Comparison of ENCODE assay signal across 10 cellular contexts in the genomic region with DNA sequence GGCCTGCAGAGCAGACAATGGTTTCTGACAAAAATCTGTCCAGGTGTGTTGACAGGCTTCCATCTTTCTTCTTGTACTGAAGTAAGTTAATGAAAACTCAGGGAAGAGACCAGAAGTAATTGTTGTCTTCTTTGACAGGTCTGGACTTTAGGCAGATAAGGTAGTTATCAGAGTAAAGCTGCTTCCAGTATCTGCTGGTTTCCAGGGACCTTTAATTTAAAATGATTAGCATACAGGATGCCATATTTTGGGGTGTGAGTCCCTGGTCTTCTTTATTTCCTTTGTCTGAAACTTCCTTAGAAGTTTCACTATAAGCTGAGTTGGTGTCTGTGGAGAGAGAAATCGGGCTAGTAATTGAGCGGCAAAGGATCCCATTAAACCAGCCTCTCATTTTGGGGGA. TPM values are rescaled to one million over a fixed set of nuclear protein-coding genes. Genes with fewer than 3 reads are reported as not detected.
DNase-seq lines count a peak whose midpoint lies in the region; ATAC-seq, FAIRE-seq and TF ChIP-seq lines count a peak whose summit lies in the region.
"Had no signal": no experiment of that assay in that cellular context is flagged by ENCODE, and none has a peak within 500 bp of the region (broad histone marks: within the 10 kb centered on the region; RNA-seq: fewer than 3 reads in every experiment).

No MANE protein-coding gene starts in this region.

- DNase-seq in activated T-cell treated with anti-CD3 and anti-CD28 coated beads, Interleukin-2, amount 50 U/mL, for 24 hours: no peak
- DNase-seq in activated T-cell treated with anti-CD3 and anti-CD28 coated beads for 4 hours: no peak
- DNase-seq in activated CD4-positive, alpha-beta memory T cell treated with anti-CD3 and anti-CD28 coated beads for 36 hours: no peak
- no peak for DNase-seq in right cardiac atrium
- no peak for DNase-seq in LoVo (ENCODE audit: low spot score)
- DNase-seq in AG08395 (ENCODE audit: low spot score): no peak
- no peak for DNase-seq in D721Med (ENCODE audit: insufficient read length, low spot score)
- DNase-seq: NCI-H2081 had no signal

- H3K4me3 Mint-ChIP-seq in activated T-cell treated with anti-CD3 and anti-CD28 coated beads, Interleukin-2, amount 50 U/mL, for 24 hours: peak overlapping the region; percentile 94
- H3K4me3 Mint-ChIP-seq in activated CD4-positive, alpha-beta memory T cell treated with anti-CD3 and anti-CD28 coated beads for 36 hours: peak overlapping the region; percentile 94
- peak overlapping the region; percentile 94 for H3K4me3 Mint-ChIP-seq in stimulated activated memory B cell treated with anti-CD40 and anti-IgM and Interleukin-4, amounts not matched to agents 10 μg/mL and 1 μg/mL and 100 μg/mL, for 72 hours

- CTCF ChIA-PET in activated CD4-positive, alpha-beta memory T cell treated with anti-CD3 and anti-CD28 coated beads for 36 hours (lab: Charles Lee): interaction anchor here (0.6 to 4.9 kb wide), 7 partner anchors 10 to 220 kb away, joined by 3 to 20 read pairs (median 5); a partner anchor contains a TSS

- H3K9me3 Mint-ChIP-seq in activated T-cell treated with anti-CD3 and anti-CD28 coated beads, Interleukin-2, amount 50 U/mL, for 24 hours: no peaks in the 10 kb centered on the region
- no peaks in the 10 kb centered on the region for H3K9me3 Mint-ChIP-seq in activated CD4-positive, alpha-beta memory T cell treated with anti-CD3 and anti-CD28 coated beads for 36 hours
- H3K9me3 Mint-ChIP-seq in stimulated activated memory B cell treated with anti-CD40 and anti-IgM and Interleukin-4, amounts not matched to agents 10 μg/mL and 1 μg/mL and 100 μg/mL, for 72 hours: no peaks in the 10 kb centered on the region

- no peaks in the 10 kb centered on the region for H3K27me3 Mint-ChIP-seq in activated T-cell treated with anti-CD3 and anti-CD28 coated beads, Interleukin-2, amount 50 U/mL, for 24 hours
- no peaks in the 10 kb centered on the region for H3K27me3 Mint-ChIP-seq in activated CD4-positive, alpha-beta memory T cell treated with anti-CD3 and anti-CD28 coated beads for 36 hours
- no peaks in the 10 kb centered on the region for H3K27me3 Mint-ChIP-seq in stimulated activated memory B cell treated with anti-CD40 and anti-IgM and Interleukin-4, amounts not matched to agents 10 μg/mL and 1 μg/mL and 100 μg/mL, for 72 hours

- peak overlapping the region; percentile 72 for H3K4me3 ChIP-seq in right cardiac atrium (ENCODE audit: low read length)

- H3K4me1 ChIP-seq in right cardiac atrium (ENCODE audit: control insufficient read depth, insufficient read depth, low read length): no peaks in the 10 kb centered on the region

- 94% methylated on average over 2 of the region's 2 CpGs for WGBS in right cardiac atrium

- H3K27me3 ChIP-seq in right cardiac atrium (ENCODE audit: control insufficient read depth, insufficient read depth): no peaks in the 10 kb centered on the region

- peaks cover 54% of the 10 kb centered on the region for H3K4me1 Mint-ChIP-seq in activated T-cell treated with anti-CD3 and anti-CD28 coated beads, Interleukin-2, amount 50 U/mL, for 24 hours (ENCODE audit: low read depth)
- peaks cover 45% of the 10 kb centered on the region for H3K4me1 Mint-ChIP-seq in activated CD4-positive, alpha-beta memory T cell treated with anti-CD3 and anti-CD28 coated beads for 36 hours (ENCODE audit: low read depth)
- H3K4me1 Mint-ChIP-seq in stimulated activated memory B cell treated with anti-CD40 and anti-IgM and Interleukin-4, amounts not matched to agents 10 μg/mL and 1 μg/mL and 100 μg/mL, for 72 hours: peaks cover 43% of the 10 kb centered on the region

- ATAC-seq in right cardiac atrium: no peak
- no peak for ATAC-seq in stimulated activated memory B cell treated with anti-CD40 and anti-IgM and Interleukin-4, amounts not matched to agents 10 μg/mL and 1 μg/mL and 100 μg/mL, for 72 hours

- no peak for FAIRE-seq in D721Med (lab: Jason Lieb, UNC)
- FAIRE-seq: islet of Langerhans had no signal

- no peak for TF ChIP-seq CTCF in D721Med (IDR thresholded peaks at IDR 0.05; ENCODE audit: insufficient read depth, missing control alignments)

- H3K27ac ChIP-seq in right cardiac atrium (ENCODE audit: low read length): no peak overlapping the region

- POLR2A ChIA-PET in activated CD4-positive, alpha-beta memory T cell treated with anti-CD3 and anti-CD28 coated beads for 36 hours (lab: Charles Lee): interaction anchor here (1.5 kb wide), 1 partner anchor 28 kb away, joined by 4 read pairs; a partner anchor contains a TSS

- peaks cover 59% of the 10 kb centered on the region for H3K36me3 Mint-ChIP-seq in activated T-cell treated with anti-CD3 and anti-CD28 coated beads, Interleukin-2, amount 50 U/mL, for 24 hours (ENCODE audit: low read depth)
- H3K36me3 Mint-ChIP-seq in activated CD4-positive, alpha-beta memory T cell treated with anti-CD3 and anti-CD28 coated beads for 36 hours: peaks cover 5% of the 10 kb centered on the region
- peaks cover 31% of the 10 kb centered on the region for H3K36me3 Mint-ChIP-seq in stimulated activated memory B cell treated with anti-CD40 and anti-IgM and Interleukin-4, amounts not matched to agents 10 μg/mL and 1 μg/mL and 100 μg/mL, for 72 hours

- intact Hi-C loops in activated CD4-positive, alpha-beta memory T cell treated with anti-CD3 and anti-CD28 coated beads for 36 hours (cut with micrococcal nuclease): loop anchor here (5.0 kb wide), 2 partner anchors 287 to 307 kb away; a partner anchor contains a TSS
- intact Hi-C loops in right cardiac atrium (cut with DNase I): no loop called here

- no peaks in the 10 kb centered on the region for H3K9me3 ChIP-seq in right cardiac atrium (ENCODE audit: control insufficient read depth, low read length)

- peak overlapping the region; percentile 96 for H3K27ac Mint-ChIP-seq in activated T-cell treated with anti-CD3 and anti-CD28 coated beads, Interleukin-2, amount 50 U/mL, for 24 hours
- peak overlapping the region; percentile 89 for H3K27ac Mint-ChIP-seq in activated CD4-positive, alpha-beta memory T cell treated with anti-CD3 and anti-CD28 coated beads for 36 hours
- H3K27ac Mint-ChIP-seq in stimulated activated memory B cell treated with anti-CD40 and anti-IgM and Interleukin-4, amounts not matched to agents 10 μg/mL and 1 μg/mL and 100 μg/mL, for 72 hours: peak overlapping the region; percentile 92

RNA-seq across cellular contexts. Expression of a gene that starts 1.5 kb away (rescaled TPM):
- 10 to 100 TPM; 54.9 to 57.2 TPM for total RNA-seq in activated CD4-positive, alpha-beta memory T cell treated with anti-CD3 and anti-CD28 coated beads for 36 hours
- total RNA-seq in right cardiac atrium: 10 to 100 TPM; 57.4 to 78.1 (median 70.8) TPM
- polyA plus RNA-seq in right cardiac atrium: 73.2 TPM

RNA-seq across cellular contexts. Expression of a gene that starts 1.8 kb away (rescaled TPM):
- 10 to 100 TPM; 12.9 to 14.1 TPM for total RNA-seq in activated CD4-positive, alpha-beta memory T cell treated with anti-CD3 and anti-CD28 coated beads for 36 hours
- total RNA-seq in right cardiac atrium: 10 to 100 TPM in 2 of 4 donors, 1 to 10 TPM in 2; 8.4 to 10.5 (median 9.5) TPM
- polyA plus RNA-seq in right cardiac atrium: 9.8 TPM

RNA-seq across cellular contexts. Expression of a gene that starts 27.4 kb away (rescaled TPM):
- total RNA-seq in activated CD4-positive, alpha-beta memory T cell treated with anti-CD3 and anti-CD28 coated beads for 36 hours: 100 to 1,000 TPM; 235 to 252 TPM
- total RNA-seq in right cardiac atrium: 100 to 1,000 TPM in 2 of 4 donors, 10 to 100 TPM in 2; 91.3 to 110 (median 99.1) TPM
- polyA plus RNA-seq in right cardiac atrium: 163 TPM

RNA-seq across cellular contexts. Expression of a gene that starts 37.8 kb away (rescaled TPM):
- not detected for total RNA-seq in activated CD4-positive, alpha-beta memory T cell treated with anti-CD3 and anti-CD28 coated beads for 36 hours
- total RNA-seq in right cardiac atrium: not detected
- polyA plus RNA-seq in right cardiac atrium: 0.02 TPM

RNA-seq across cellular contexts. Expression of a gene that starts 45.9 kb away (rescaled TPM):
- total RNA-seq in activated CD4-positive, alpha-beta memory T cell treated with anti-CD3 and anti-CD28 coated beads for 36 hours: 10 to 100 TPM; 56.8 to 65.5 TPM
- total RNA-seq in right cardiac atrium: 10 to 100 TPM; 38.9 to 60.4 (median 54.3) TPM
- 27.0 TPM for polyA plus RNA-seq in right cardiac atrium
